ENCODE assay signal across 14 cellular contexts in the genomic region with DNA sequence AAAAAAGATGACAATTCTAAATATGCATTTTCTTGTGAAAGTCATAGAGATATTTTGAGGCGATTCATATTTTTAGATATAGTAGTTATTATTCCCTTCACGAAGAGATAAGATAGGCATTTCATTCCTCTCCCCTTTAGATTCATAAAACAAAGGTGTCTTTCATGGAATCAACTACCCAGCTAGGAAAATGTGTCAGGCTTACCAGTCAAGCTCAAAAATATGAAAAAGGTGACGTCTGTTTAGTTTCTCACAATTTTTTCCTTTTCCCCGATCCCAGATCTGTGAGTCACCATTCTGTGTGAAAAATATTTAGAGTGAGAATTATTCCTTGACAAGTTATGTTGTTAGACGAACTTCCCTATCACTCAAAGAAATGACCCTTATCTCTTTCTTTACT.
DNase-seq lines count a peak whose midpoint lies in the region; ATAC-seq lines count a peak whose summit lies in the region.
"Had no signal": no experiment of that assay in that cellular context is flagged by ENCODE, and none has a peak within 500 bp of the region (broad histone marks: within the 10 kb centered on the region; RNA-seq: fewer than 3 reads in every experiment).

No MANE protein-coding gene starts in this region.

- no peak overlapping the region for H2AK5ac ChIP-seq in mesenchymal stem cell (ENCODE audit: low read length, severe bottlenecking)

- H3K4me1 ChIP-seq in mesenchymal stem cell (ENCODE audit: control insufficient read depth, insufficient read depth, low read depth, low read length) = no peaks in the 10 kb centered on the region

- no peak overlapping the region for H3K4me3 Mint-ChIP-seq in T-cell
- H3K4me3 Mint-ChIP-seq: activated CD4-positive, alpha-beta memory T cell treated with anti-CD3 and anti-CD28 coated beads for 36 hours had no signal

- no peak overlapping the region for H2AFZ ChIP-seq in mesenchymal stem cell (ENCODE audit: low read depth, low read length)

- H3K79me1 ChIP-seq in mesenchymal stem cell (replicated peaks; ENCODE audit: low read length, poor library complexity, severe bottlenecking) = no peaks in the 10 kb centered on the region

- H3K4me3 ChIP-seq in mesenchymal stem cell (ENCODE audit: insufficient read depth in 1 of 2, low read depth in 1 of 2, low read length in 2 of 2) = no peak overlapping the region
- H3K4me3 ChIP-seq: gastrocnemius medialis, left lung had no signal

- H3K9me3 Mint-ChIP-seq in T-cell = peaks cover 0 to 17% (median 4%) of the 10 kb centered on the region in 3 donors

- peak; percentile 22 for DNase-seq in AG08396 (ENCODE audit: low spot score)
- DNase-seq in NCI-H226 = peak; percentile 70
- DNase-seq in dedifferentiated amniotic fluid mesenchymal stem cell (ENCODE audit: extremely low spot score) = peak; percentile 56
- peak; percentile 52 for DNase-seq in mesenchymal stem cell
- DNase-seq in NOMO-1 treated with dmso at 0.1 percent for 144 hours (lab: John Stamatoyannopoulos, UW; ENCODE audit: unreplicated experiment) = no peak
- no peak for DNase-seq in DMS53 treated with DMSO at 0.1 percent for 48 hours (lab: John Stamatoyannopoulos, UW; ENCODE audit: unreplicated experiment)
- no peak for DNase-seq in HUDEP-2 (lab: John Stamatoyannopoulos, UW; ENCODE audit: unreplicated experiment in 76 of 76)
- no peak for DNase-seq in T-cell
- DNase-seq: activated CD4-positive, alpha-beta memory T cell treated with anti-CD3 and anti-CD28 coated beads for 36 hours; gastrocnemius medialis; left lung; NCI-H1417; NCI-H526; nucleus accumbens had no signal

- 0% methylated on average over 1 of the region's 5 CpGs for WGBS in mesenchymal stem cell

- no peak overlapping the region for H4K8ac ChIP-seq in mesenchymal stem cell (ENCODE audit: low read length)

- no peaks in the 10 kb centered on the region for H3K27me3 ChIP-seq in mesenchymal stem cell (ENCODE audit: control insufficient read depth in 1 of 2, insufficient read depth in 1 of 2, low read length in 2 of 2)
- H3K27me3 ChIP-seq: gastrocnemius medialis, left lung had no signal

- H2BK15ac ChIP-seq in mesenchymal stem cell (ENCODE audit: low read depth, poor library complexity, severe bottlenecking) = no peak overlapping the region

- no peak overlapping the region for H3K27ac Mint-ChIP-seq in T-cell
- H3K27ac Mint-ChIP-seq: activated CD4-positive, alpha-beta memory T cell treated with anti-CD3 and anti-CD28 coated beads for 36 hours had no signal

- no peak overlapping the region for H2BK120ac ChIP-seq in mesenchymal stem cell (ENCODE audit: low read depth, low read length)

- no peaks in the 10 kb centered on the region for H3K36me3 Mint-ChIP-seq in T-cell
- H3K36me3 Mint-ChIP-seq: activated CD4-positive, alpha-beta memory T cell treated with anti-CD3 and anti-CD28 coated beads for 36 hours had no signal

- H3K18ac ChIP-seq in mesenchymal stem cell (ENCODE audit: low read depth in 1 of 2, low read length in 2 of 2) = no peak overlapping the region

- no peak overlapping the region for H2BK5ac ChIP-seq in mesenchymal stem cell (ENCODE audit: low read depth, low read length, poor library complexity, severe bottlenecking)

- no peak overlapping the region for H2BK12ac ChIP-seq in mesenchymal stem cell (ENCODE audit: low read length in 2 of 2)

- H3K36me3 ChIP-seq in mesenchymal stem cell (ENCODE audit: control insufficient read depth in 1 of 2, insufficient read depth in 2 of 2, low read depth in 1 of 2, low read length in 2 of 2) = no peaks in the 10 kb centered on the region
- H3K36me3 ChIP-seq: gastrocnemius medialis, left lung had no signal

- no peak overlapping the region for H3K23ac ChIP-seq in mesenchymal stem cell (ENCODE audit: low read length in 2 of 2)

- CTCF ChIA-PET in T-cell (lab: Charles Lee) = no interaction called here

- no peak overlapping the region for H3K4ac ChIP-seq in mesenchymal stem cell (ENCODE audit: low read depth in 1 of 2, low read length in 2 of 2)

- no peak overlapping the region for H4K91ac ChIP-seq in mesenchymal stem cell (ENCODE audit: low read length)

- no peaks in the 10 kb centered on the region for H3K9me3 ChIP-seq in mesenchymal stem cell (ENCODE audit: control insufficient read depth, low read length)
- H3K9me3 ChIP-seq: gastrocnemius medialis had no signal

- POLR2A ChIA-PET in T-cell (lab: Charles Lee) = no interaction called here

- peak overlapping the region; percentile 83 for H3K9ac ChIP-seq in mesenchymal stem cell (ENCODE audit: low read length)

- H3K27ac ChIP-seq in mesenchymal stem cell (ENCODE audit: low read length, poor library complexity, severe bottlenecking) = peak overlapping the region; percentile 52
- H3K27ac ChIP-seq: gastrocnemius medialis had no signal

- no peak for ATAC-seq in T-cell (replicated peaks in 1 of 4)
- ATAC-seq: gastrocnemius medialis, left lung had no signal

- H3K4me1 Mint-ChIP-seq in T-cell = no peaks in the 10 kb centered on the region

- no peak overlapping the region for H3K4me2 ChIP-seq in mesenchymal stem cell (ENCODE audit: low read length, poor library complexity, severe bottlenecking)

- H3K14ac ChIP-seq in mesenchymal stem cell (ENCODE audit: low read length in 2 of 2) = no peak overlapping the region

- peaks cover 0 to 3% of the 10 kb centered on the region in 2 donors for H3K27me3 Mint-ChIP-seq in T-cell

Comparison
In these comparisons a context has a peak if more than half of its experiments do, and no peak if none do; other contexts are left out.
1. DNase-seq: peak in AG08396 (single experiment), NCI-H226 (single experiment), dedifferentiated amniotic fluid mesenchymal stem cell (single experiment) and mesenchymal stem cell (single experiment); none in NOMO-1 treated with dmso at 0.1 percent for 144 hours (single experiment), DMS53 treated with DMSO at 0.1 percent for 48 hours (single experiment), HUDEP-2 (0 of 76) and T-cell (0 of 34).